Comparison of ENCODE assay signal across 13 cellular contexts in genomic region chr13:110346661-110347067, GRCh38. TPM values are rescaled to one million over a fixed set of nuclear protein-coding genes. Genes with fewer than 3 reads are reported as not detected.
DNase-seq lines count a peak whose midpoint lies in the region; ATAC-seq and TF ChIP-seq lines count a peak whose summit lies in the region.
"Had no signal": no experiment of that assay in that cellular context is flagged by ENCODE, and none has a peak within 500 bp of the region (broad histone marks: within the 10 kb centered on the region; RNA-seq: fewer than 3 reads in every experiment).

No MANE protein-coding gene starts in this region.

- POLR2A ChIA-PET in HCT116 (lab: Charles Lee): no interaction called here

- TF ChIP-seq POLR2A in HCT116 (IDR thresholded peaks at IDR 0.05; ENCODE audit: borderline replicate concordance, extremely low read depth, insufficient read depth, insufficient read length) (no peak), stomach (IDR thresholded peaks at IDR 0.05) (no peak)

- no peaks in the 10 kb centered on the region for H3K36me3 ChIP-seq in HCT116 (ENCODE audit: control insufficient read depth in 1 of 2, insufficient read depth in 2 of 2, low read length in 2 of 2)
- H3K36me3 ChIP-seq in esophagus (ENCODE audit: control insufficient read depth in 2 of 2, insufficient read depth in 2 of 2, low read length in 1 of 2): no peaks in the 10 kb centered on the region
- no peaks in the 10 kb centered on the region for H3K36me3 ChIP-seq in stomach
- H3K36me3 ChIP-seq in upper lobe of right lung: no peaks in the 10 kb centered on the region
- H3K36me3 ChIP-seq in MG63: no peaks in the 10 kb centered on the region
- H3K36me3 ChIP-seq: right lobe of liver had no signal

- no peak for TF ChIP-seq CTCF in HCT116 (IDR thresholded peaks at IDR 0.05 in 2 of 3, conservative IDR thresholded peaks at IDR 0.05 in 1 of 3; ENCODE audit: borderline replicate concordance in 1 of 3, insufficient read depth in 1 of 3, low read depth in 2 of 3, low read length in 2 of 3)
- TF ChIP-seq CTCF in stomach (IDR thresholded peaks at IDR 0.05): no peak
- no peak for TF ChIP-seq CTCF in upper lobe of right lung (IDR thresholded peaks at IDR 0.05)
- no peak for TF ChIP-seq CTCF in GM10266 (IDR thresholded peaks at IDR 0.05; ENCODE audit: control insufficient read depth, insufficient read depth, low read depth, missing control alignments)

- no peaks in the 10 kb centered on the region for H4K20me1 ChIP-seq in HCT116 (ENCODE audit: insufficient read depth)

- no peak for TF ChIP-seq RAD21 in HCT116 (IDR thresholded peaks at IDR 0.05; ENCODE audit: low read depth)

- BruUV-seq in HCT116 (replicated peaks; lab: Mats Ljungman, UMichigan): no TSS peak

- H3K9me3 ChIP-seq in HCT116 (ENCODE audit: control insufficient read depth in 1 of 2, insufficient read depth in 1 of 2, low read depth in 1 of 2, low read length in 2 of 2): no peaks in the 10 kb centered on the region
- H3K9me3 ChIP-seq in esophagus (ENCODE audit: control insufficient read depth in 2 of 2, insufficient read depth in 1 of 2, low read depth in 1 of 2, low read length in 1 of 2): peaks cover 0 to 2% of the 10 kb centered on the region in 2 donors
- no peaks in the 10 kb centered on the region for H3K9me3 ChIP-seq in stomach
- H3K9me3 ChIP-seq in upper lobe of right lung: no peaks in the 10 kb centered on the region
- H3K9me3 ChIP-seq in MG63: no peaks in the 10 kb centered on the region
- H3K9me3 ChIP-seq: right lobe of liver had no signal

- peak overlapping the region; percentile 86 for H3K4me2 ChIP-seq in HCT116 (ENCODE audit: low read length)

- no peaks in the 10 kb centered on the region; the same call in 1 of the 2 replicates for H3K9me2 ChIP-seq in HCT116 (ENCODE audit: insufficient read depth)

- ATAC-seq in HCT116: peak; percentile 12
- ATAC-seq in upper lobe of right lung: no peak

- H3K4me3 ChIP-seq in HCT116 (replicated peaks in 1 of 2; ENCODE audit: low read depth in 1 of 2, low read length in 2 of 2) (no peak overlapping the region), esophagus (ENCODE audit: low read depth in 1 of 2, low read length in 2 of 2) (no peak overlapping the region), stomach (no peak overlapping the region), upper lobe of right lung (no peak overlapping the region), MG63 (no peak overlapping the region)
- H3K4me3 ChIP-seq: dorsolateral prefrontal cortex, right lobe of liver had no signal

- H3K9ac ChIP-seq in HCT116 (ENCODE audit: low read length): no peak overlapping the region

- H3K79me2 ChIP-seq in HCT116 (ENCODE audit: insufficient read depth, low read length): no peaks in the 10 kb centered on the region

- CTCF ChIA-PET in HCT116 (lab: Charles Lee): no interaction called here

- H3K27me3 ChIP-seq in HCT116 (ENCODE audit: insufficient read depth, low read length) (peaks cover 4% of the 10 kb centered on the region; the same call in 1 of the 2 replicates), esophagus (ENCODE audit: control insufficient read depth in 1 of 2, insufficient read depth in 2 of 2, low read length in 2 of 2) (no peaks in the 10 kb centered on the region), stomach (no peaks in the 10 kb centered on the region), upper lobe of right lung (no peaks in the 10 kb centered on the region), MG63 (no peaks in the 10 kb centered on the region)
- H3K27me3 ChIP-seq: right lobe of liver had no signal

- H3K4me1 ChIP-seq in HCT116 (ENCODE audit: control insufficient read depth in 1 of 2, insufficient read depth in 2 of 2, low read length in 2 of 2): peaks cover 22 to 41% of the 10 kb centered on the region in 2 experiments
- H3K4me1 ChIP-seq in esophagus (ENCODE audit: control insufficient read depth in 2 of 2, insufficient read depth in 2 of 2, low read length in 1 of 2): peaks cover 12 to 24% of the 10 kb centered on the region in 2 donors
- peaks cover 3 to 49% (median 26%) of the 10 kb centered on the region in 4 donors for H3K4me1 ChIP-seq in stomach
- H3K4me1 ChIP-seq in upper lobe of right lung: peaks cover 12% of the 10 kb centered on the region
- H3K4me1 ChIP-seq: right lobe of liver had no signal

- no peak for TF ChIP-seq EP300 in stomach (IDR thresholded peaks at IDR 0.05)

- no peak overlapping the region for H2AFZ ChIP-seq in HCT116 (ENCODE audit: low read depth, low read length, poor library complexity, severe bottlenecking)

- intact Hi-C loops in HCT116 (cut with micrococcal nuclease): no loop called here
- intact Hi-C loops in stomach (cut with DNase I; ENCODE audit: low total_unique reads): no loop called here
- intact Hi-C loops in upper lobe of right lung (cut with DNase I): no loop called here

- RAD21 ChIA-PET in HCT116 (lab: Charles Lee; ENCODE audit: low non-redundant PET in 1 of 2, low total read pairs in 2 of 2, uncharacterized antibody in 2 of 2, unreplicated experiment in 2 of 2): no interaction called here

- WGBS in esophagus, 2 donors: 53 to 72% methylated on average over 17 of the region's 17 CpGs
- 80 to 88% (median 85%) methylated on average over 16 to 17 of the region's 17 CpGs for WGBS in stomach, 5 donors

- H3K27ac ChIP-seq in HCT116 (ENCODE audit: low read depth, low read length) (no peak overlapping the region), esophagus (ENCODE audit: low read depth in 2 of 2, low read length in 1 of 2) (peak overlapping the region; percentile 36 to 86), stomach (peak overlapping the region in 4 of 5 donors; percentile 51 to 92 (median 75)), upper lobe of right lung (no peak overlapping the region)
- H3K27ac ChIP-seq: right lobe of liver had no signal

- DNase-seq in HCT116 (ENCODE audit: low read depth, low spot score): peak; percentile 13
- DNase-seq in NCI-H345 treated with DMSO at 0.1 percent for 48 hours (lab: John Stamatoyannopoulos, UW; ENCODE audit: unreplicated experiment): peak; percentile 66
- no peak for DNase-seq in stomach
- no peak for DNase-seq in upper lobe of right lung
- no peak for DNase-seq in MG63
- DNase-seq in GM10266 (ENCODE audit: extremely low spot score): no peak
- DNase-seq: activated CD4-positive, alpha-beta T cell treated with anti-CD3 and anti-CD28 coated beads, Interleukin-2, amount 50 U/mL, for 1 hour; DND-41; dorsolateral prefrontal cortex; hippocampal formation; NCI-H226; right lobe of liver had no signal

TF ChIP-seq in HCT116, 20 proteins besides CTCF, POLR2A, EP300 and RAD21:
- no peak for TF ChIP-seq YY1 (IDR thresholded peaks at IDR 0.05; ENCODE audit: extremely low read depth, insufficient replicate concordance, low read depth, low read length)

RNA-seq across cellular contexts. Expression of gene COL4A2, which starts 39.6 kb away (rescaled TPM):
- 1.6 TPM for total RNA-seq in HCT116 (2021; ENCODE audit: unreplicated experiment)
- polyA plus RNA-seq in HCT116 (2012): 0.12 TPM in 1 of 2 replicates, not detected in the other
- polyA plus RNA-seq in esophagus: 10 to 100 TPM; 25.3 to 39.2 TPM
- 100 to 1,000 TPM; 134 to 531 (median 366) TPM for total RNA-seq in stomach
- polyA plus RNA-seq in stomach: 10 to 100 TPM; 24.0 to 96.6 (median 38.4) TPM
- 273 TPM for total RNA-seq in upper lobe of right lung
- total RNA-seq in MG63 (2014; rRNA removed; shearing (Covaris generic); ENCODE audit: low replicate concordance): 50.0 and 85.0 TPM in 2 replicates

RNA-seq across cellular contexts. Expression of gene COL4A1, which starts 39.7 kb away (rescaled TPM):
- 0.57 TPM for total RNA-seq in HCT116 (2021; ENCODE audit: unreplicated experiment)
- polyA plus RNA-seq in HCT116 (2012): 0.04 TPM in 1 of 2 replicates, not detected in the other
- 10 to 100 TPM; 10.4 to 23.7 TPM for polyA plus RNA-seq in esophagus
- total RNA-seq in stomach: 100 to 1,000 TPM; 132 to 798 (median 175) TPM
- polyA plus RNA-seq in stomach: 10 to 100 TPM; 18.8 to 59.0 (median 30.6) TPM
- 242 TPM for total RNA-seq in upper lobe of right lung
- total RNA-seq in MG63 (2014; rRNA removed; shearing (Covaris generic); ENCODE audit: low replicate concordance): 21.6 and 24.9 TPM in 2 replicates

Comparison
In these comparisons a context has a peak if more than half of its experiments do, and no peak if none do; other contexts are left out.
1. DNase-seq: peak in HCT116 (single experiment) and NCI-H345 treated with DMSO at 0.1 percent for 48 hours (single experiment); none in stomach (single experiment), upper lobe of right lung (single experiment), MG63 (single experiment) and GM10266 (single experiment).
2. H3K27ac ChIP-seq: peak in esophagus (2 of 2) and stomach (4 of 5); none in HCT116 (single experiment) and upper lobe of right lung (single experiment).
3. RNA of gene COL4A2, which starts 39.6 kb away (total RNA-seq): 134 to 531 TPM in stomach, 273 TPM in upper lobe of right lung (single experiment) and 50.0 to 85.0 TPM in MG63; 1.6 TPM in HCT116 (single experiment); every median in the first group is over 10 times any median in the second.
4. RNA of gene COL4A1, which starts 39.7 kb away (total RNA-seq): 242 TPM in upper lobe of right lung (single experiment), 132 to 798 TPM in stomach and 21.6 to 24.9 TPM in MG63; 0.57 TPM in HCT116 (single experiment); every median in the first group is over 10 times any median in the second.